30 cellular contexts compared by ENCODE assay signal in the genomic region with DNA sequence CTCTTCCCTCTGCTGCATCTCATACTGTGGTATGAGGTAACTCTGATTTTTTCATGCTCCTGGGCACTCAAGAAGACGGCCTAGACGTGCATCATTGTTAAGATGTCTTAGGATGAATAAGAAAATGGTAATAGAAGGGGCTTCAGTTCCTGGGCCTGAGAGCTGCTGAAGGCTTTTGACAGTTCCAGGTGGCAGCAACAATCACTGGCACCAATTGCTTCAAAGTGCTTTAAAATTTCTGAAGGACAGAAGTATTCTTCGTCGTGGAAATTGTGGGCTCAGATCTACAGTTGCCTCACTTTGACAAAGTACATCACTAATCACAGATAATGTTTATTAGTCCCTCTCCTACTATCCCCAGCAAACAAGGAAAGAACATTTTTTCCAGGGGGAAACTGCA.
"Had no signal": no experiment of that assay in that cellular context is flagged by ENCODE, and none has a peak within 500 bp of the region (broad histone marks: within the 10 kb centered on the region; RNA-seq: fewer than 3 reads in every experiment).

No MANE protein-coding gene starts in this region.

- H3K27ac ChIP-seq: ascending aorta, brain microvascular endothelial cell, coronary artery, dorsolateral prefrontal cortex, VCaP had no signal

- H3K27me3 Mint-ChIP-seq: activated CD4-positive, alpha-beta memory T cell treated with anti-CD3 and anti-CD28 coated beads, Interleukin-2, amount 10 ng/mL, durations not matched to agents 7 days and 5 days; activated naive CD4-positive, alpha-beta T cell treated with anti-CD3 and anti-CD28 coated beads, Interleukin-2, amount 10 ng/mL, durations not matched to agents 7 days and 5 days had no signal

- H3K36me3 ChIP-seq: ascending aorta, brain microvascular endothelial cell had no signal

- H3K4me1 ChIP-seq: ascending aorta had no signal

- H3K27ac Mint-ChIP-seq: activated CD4-positive, alpha-beta memory T cell treated with anti-CD3 and anti-CD28 coated beads, Interleukin-2, amount 10 ng/mL, durations not matched to agents 7 days and 5 days; activated CD4-positive, alpha-beta T cell treated with anti-CD3 and anti-CD28 coated beads, Interleukin-2, amount 10 ng/mL, durations not matched to agents 7 days and 5 days; activated naive CD4-positive, alpha-beta T cell treated with anti-CD3 and anti-CD28 coated beads, Interleukin-2, amount 10 ng/mL, durations not matched to agents 7 days and 5 days; activated naive CD4-positive, alpha-beta T cell treated with anti-CD3 and anti-CD28 coated beads, Interleukin-2, amount 50 U/mL, for 72 hours; activated naive CD8-positive, alpha-beta T cell treated with anti-CD3 and anti-CD28 coated beads, Interleukin-2, amount 10 ng/mL, durations not matched to agents 7 days and 5 days; activated T-cell treated with anti-CD3 and anti-CD28 coated beads, Interleukin-2, amount 50 U/mL, for 24 hours; activated T-cell treated with anti-CD3 and anti-CD28 coated beads, Interleukin-2, amount 50 U/mL, for 72 hours; dendritic cell treated with granulocyte-macrophage colony-stimulating factor and Interleukin-4, amounts not matched to agents 40 ng/mL and 50 ng/mL, for 4 days; endodermal cell; T-helper 17 cell; WTC11 had no signal

- H3K9me3 ChIP-seq: ascending aorta had no signal

- H3K4me3 ChIP-seq: ascending aorta, coronary artery, dorsolateral prefrontal cortex had no signal

- H3K4me3 Mint-ChIP-seq: activated CD4-positive, alpha-beta memory T cell treated with anti-CD3 and anti-CD28 coated beads, Interleukin-2, amount 10 ng/mL, durations not matched to agents 7 days and 5 days; activated CD4-positive, alpha-beta T cell treated with anti-CD3 and anti-CD28 coated beads, Interleukin-2, amount 10 ng/mL, durations not matched to agents 7 days and 5 days; activated naive CD4-positive, alpha-beta T cell treated with anti-CD3 and anti-CD28 coated beads, Interleukin-2, amount 10 ng/mL, durations not matched to agents 7 days and 5 days; activated naive CD8-positive, alpha-beta T cell treated with anti-CD3 and anti-CD28 coated beads, Interleukin-2, amount 10 ng/mL, durations not matched to agents 7 days and 5 days; activated T-cell treated with anti-CD3 and anti-CD28 coated beads, Interleukin-2, amount 50 U/mL, for 24 hours; activated T-cell treated with anti-CD3 and anti-CD28 coated beads, Interleukin-2, amount 50 U/mL, for 72 hours; central memory CD8-positive, alpha-beta T cell; dendritic cell treated with granulocyte-macrophage colony-stimulating factor and Interleukin-4, amounts not matched to agents 40 ng/mL and 50 ng/mL, for 4 days; endodermal cell; T-helper 17 cell; WTC11 had no signal

- H3K9me3 Mint-ChIP-seq: activated CD4-positive, alpha-beta memory T cell treated with anti-CD3 and anti-CD28 coated beads, Interleukin-2, amount 10 ng/mL, durations not matched to agents 7 days and 5 days; activated CD4-positive, alpha-beta T cell treated with anti-CD3 and anti-CD28 coated beads, Interleukin-2, amount 10 ng/mL, durations not matched to agents 7 days and 5 days; activated naive CD4-positive, alpha-beta T cell treated with anti-CD3 and anti-CD28 coated beads, Interleukin-2, amount 10 ng/mL, durations not matched to agents 7 days and 5 days; activated naive CD4-positive, alpha-beta T cell treated with anti-CD3 and anti-CD28 coated beads, Interleukin-2, amount 50 U/mL, for 72 hours; activated naive CD8-positive, alpha-beta T cell treated with anti-CD3 and anti-CD28 coated beads, Interleukin-2, amount 10 ng/mL, durations not matched to agents 7 days and 5 days; activated T-cell treated with anti-CD3 and anti-CD28 coated beads, Interleukin-2, amount 50 U/mL, for 24 hours; activated T-cell treated with anti-CD3 and anti-CD28 coated beads, Interleukin-2, amount 50 U/mL, for 72 hours; central memory CD8-positive, alpha-beta T cell; dendritic cell treated with granulocyte-macrophage colony-stimulating factor and Interleukin-4, amounts not matched to agents 40 ng/mL and 50 ng/mL, for 4 days; endodermal cell; WTC11 had no signal

- FAIRE-seq: bronchial epithelial cell, frontal cortex had no signal

- H3K36me3 Mint-ChIP-seq: activated naive CD4-positive, alpha-beta T cell treated with anti-CD3 and anti-CD28 coated beads, Interleukin-2, amount 10 ng/mL, durations not matched to agents 7 days and 5 days; activated naive CD4-positive, alpha-beta T cell treated with anti-CD3 and anti-CD28 coated beads, Interleukin-2, amount 50 U/mL, for 72 hours; activated naive CD8-positive, alpha-beta T cell treated with anti-CD3 and anti-CD28 coated beads, Interleukin-2, amount 10 ng/mL, durations not matched to agents 7 days and 5 days; WTC11 had no signal

- H3K27me3 ChIP-seq: ascending aorta, brain microvascular endothelial cell had no signal

- DNase-seq: activated CD4-positive, alpha-beta memory T cell treated with anti-CD3 and anti-CD28 coated beads, Interleukin-2, amount 10 ng/mL, durations not matched to agents 7 days and 5 days; activated CD4-positive, alpha-beta T cell treated with anti-CD3 and anti-CD28 coated beads for 1 hour; activated CD4-positive, alpha-beta T cell treated with anti-CD3 and anti-CD28 coated beads for 4 hours; activated CD4-positive, alpha-beta T cell treated with anti-CD3 and anti-CD28 coated beads, Interleukin-2, amount 10 ng/mL, durations not matched to agents 7 days and 5 days; activated CD4-positive, alpha-beta T cell treated with anti-CD3 and anti-CD28 coated beads, Interleukin-2, amount 50 U/mL, for 4 hours; activated CD8-positive, alpha-beta memory T cell treated with anti-CD3 and anti-CD28 coated beads, Interleukin-2, amount 50 U/mL, for 48 hours; activated gamma-delta T cell; activated naive CD4-positive, alpha-beta T cell; activated naive CD4-positive, alpha-beta T cell treated with anti-CD3 and anti-CD28 coated beads, Interleukin-2, amount 10 ng/mL, durations not matched to agents 7 days and 5 days; activated naive CD8-positive, alpha-beta T cell treated with anti-CD3 and anti-CD28 coated beads, Interleukin-2, amount 10 ng/mL, durations not matched to agents 7 days and 5 days; activated T-cell treated with anti-CD3 and anti-CD28 coated beads for 4 hours; activated T-cell treated with anti-CD3 and anti-CD28 coated beads, Interleukin-2, amount 50 U/mL, for 24 hours; activated T-cell treated with anti-CD3 and anti-CD28 coated beads, Interleukin-2, amount 50 U/mL, for 72 hours; brain microvascular endothelial cell; dorsolateral prefrontal cortex; effector memory CD4-positive, alpha-beta T cell; endodermal cell; foreskin fibroblast; head of caudate nucleus; T-helper 1 cell; T-helper 17 cell had no signal

- H3K4me1 Mint-ChIP-seq: activated CD4-positive, alpha-beta memory T cell treated with anti-CD3 and anti-CD28 coated beads, Interleukin-2, amount 10 ng/mL, durations not matched to agents 7 days and 5 days; activated CD4-positive, alpha-beta T cell treated with anti-CD3 and anti-CD28 coated beads, Interleukin-2, amount 10 ng/mL, durations not matched to agents 7 days and 5 days; activated naive CD4-positive, alpha-beta T cell treated with anti-CD3 and anti-CD28 coated beads, Interleukin-2, amount 10 ng/mL, durations not matched to agents 7 days and 5 days; activated naive CD8-positive, alpha-beta T cell treated with anti-CD3 and anti-CD28 coated beads, Interleukin-2, amount 10 ng/mL, durations not matched to agents 7 days and 5 days; central memory CD8-positive, alpha-beta T cell; T-helper 17 cell had no signal
